Comparison of ENCODE assay signal across 9 cellular contexts in the genomic region with DNA sequence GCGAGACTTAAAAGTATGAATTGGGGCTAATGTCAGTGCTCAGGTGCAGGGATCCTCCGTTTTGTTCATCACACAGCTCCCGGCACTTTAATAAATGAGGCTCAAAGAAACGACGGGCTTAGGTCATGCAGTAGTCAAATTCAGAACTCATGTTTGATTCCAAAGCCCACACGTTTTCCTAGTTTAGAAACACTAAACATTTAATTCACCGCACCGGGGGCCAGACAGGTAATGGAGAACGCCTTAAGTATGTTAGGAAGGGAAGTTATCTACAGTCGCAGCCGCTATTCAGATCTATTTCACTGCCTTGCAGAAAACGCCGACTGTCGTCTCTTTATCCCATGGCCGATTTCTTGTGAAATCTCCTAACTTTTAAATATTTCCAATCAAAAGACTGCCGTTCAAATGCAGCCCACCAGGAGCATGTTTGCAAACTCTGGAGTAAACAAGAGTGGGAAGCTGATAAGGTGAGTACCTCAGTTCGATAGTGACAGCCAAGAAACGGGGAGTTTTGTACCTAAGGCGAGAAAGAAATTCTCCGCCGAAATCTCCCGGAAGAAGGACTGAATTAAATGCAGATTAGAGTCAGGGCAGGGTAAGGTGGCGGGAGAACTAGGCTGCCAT. TPM values are rescaled to one million over a fixed set of nuclear protein-coding genes. Genes with fewer than 3 reads are reported as not detected.
A peak's percentile ranks its signal among the peaks of the same experiment; 100 is the strongest.
DNase-seq lines count a peak whose midpoint lies in the region; ATAC-seq and TF ChIP-seq lines count a peak whose summit lies in the region.
"Had no signal": no experiment of that assay in that cellular context is flagged by ENCODE, and none has a peak within 500 bp of the region (broad histone marks: within the 10 kb centered on the region; RNA-seq: fewer than 3 reads in every experiment).

No MANE protein-coding gene starts in this region.

- H3K4me3 Mint-ChIP-seq in Calu3 (ENCODE audit: low read depth, unreplicated experiment) (peak overlapping the region; percentile 94), endothelial cell (ENCODE audit: unreplicated experiment) (peak overlapping the region; percentile 99)

- H3K27ac ChIP-seq in PC-3 (ENCODE audit: low read length) (peak overlapping the region; percentile 64), osteoblast (ENCODE audit: low read depth, low read length) (peak overlapping the region; percentile 92)

- H3K9me2 ChIP-seq in PC-3 (replicated peaks; ENCODE audit: low read length): no peaks in the 10 kb centered on the region

- intact Hi-C loops in Calu3 (cut with micrococcal nuclease; ENCODE audit: unreplicated experiment): no loop called here
- intact Hi-C loops in PC-3 (cut with micrococcal nuclease): loop anchor here (5.0 kb wide), 1 partner anchor 88 kb away; no protein-coding TSS in a partner anchor

- H3K36me3 ChIP-seq in PC-3 (ENCODE audit: low read depth, low read length) (no peaks in the 10 kb centered on the region), osteoblast (ENCODE audit: insufficient read depth, low read length) (no peaks in the 10 kb centered on the region)

- DNase-seq in Calu3 (no peak), PC-3 (no peak), endothelial cell (ENCODE audit: low spot score) (no peak), osteoblast (ENCODE audit: insufficient read length, low spot score, missing footprints) (no peak), AG20443 (ENCODE audit: low spot score) (no peak), retina (no peak), NCI-H1092 treated with DMSO at 0.1 percent for 48 hours (lab: John Stamatoyannopoulos, UW) (no peak), HCEC 1CT (no peak)

- H3K27ac Mint-ChIP-seq in Calu3 (ENCODE audit: unreplicated experiment): peak overlapping the region; percentile 94
- H3K27ac Mint-ChIP-seq in endothelial cell (ENCODE audit: unreplicated experiment): peak overlapping the region; percentile 100

- H3K9me3 ChIP-seq in PC-3 (ENCODE audit: low read length) (no peaks in the 10 kb centered on the region), osteoblast (ENCODE audit: low read depth, low read length) (no peaks in the 10 kb centered on the region)

- H3K4me1 Mint-ChIP-seq in Calu3 (ENCODE audit: low read depth, unreplicated experiment) (peaks cover 8% of the 10 kb centered on the region), endothelial cell (ENCODE audit: unreplicated experiment) (peaks cover 15% of the 10 kb centered on the region)

- H2AFZ ChIP-seq in PC-3 (ENCODE audit: low read length): peak overlapping the region; percentile 92
- H2AFZ ChIP-seq in osteoblast (ENCODE audit: low read length): peak overlapping the region; percentile 99

- H3K4me2 ChIP-seq in PC-3 (ENCODE audit: low read length): peak overlapping the region; percentile 98
- H3K4me2 ChIP-seq in osteoblast (ENCODE audit: insufficient read depth, low read length): peak overlapping the region; percentile 86

- POLR2A ChIA-PET in PC-3 (lab: Charles Lee; ENCODE audit: unreplicated experiment): interaction anchor here (0.6 kb wide), 1 partner anchor 11 kb away, joined by 5 read pairs; no protein-coding TSS in a partner anchor

- peaks cover 19% of the 10 kb centered on the region for H3K36me3 Mint-ChIP-seq in Calu3 (ENCODE audit: insufficient read depth, unreplicated experiment)
- H3K36me3 Mint-ChIP-seq in endothelial cell (ENCODE audit: low read depth, unreplicated experiment): no peaks in the 10 kb centered on the region

- H3K27me3 Mint-ChIP-seq in Calu3 (ENCODE audit: unreplicated experiment) (no peaks in the 10 kb centered on the region), endothelial cell (ENCODE audit: unreplicated experiment) (peaks cover 3% of the 10 kb centered on the region)

- H3K9ac ChIP-seq in PC-3 (ENCODE audit: low read length): peak overlapping the region; percentile 82

- H3K9me3 Mint-ChIP-seq in Calu3 (ENCODE audit: low read depth, unreplicated experiment): no peaks in the 10 kb centered on the region
- no peaks in the 10 kb centered on the region for H3K9me3 Mint-ChIP-seq in endothelial cell (ENCODE audit: unreplicated experiment)

- H3K4me1 ChIP-seq in PC-3 (ENCODE audit: insufficient read depth, low read length) (peaks cover 7% of the 10 kb centered on the region), osteoblast (ENCODE audit: insufficient read depth, low read length) (peaks cover 6% of the 10 kb centered on the region)

- no peaks in the 10 kb centered on the region for H3K27me3 ChIP-seq in PC-3 (ENCODE audit: low read length)
- peaks cover 8% of the 10 kb centered on the region for H3K27me3 ChIP-seq in osteoblast (ENCODE audit: insufficient read depth, low read length)

- CTCF ChIA-PET in Calu3 (lab: Charles Lee) (interaction anchor here (0.5 to 1.5 kb wide), 4 partner anchors 11 to 929 kb away, joined by 3 to 9 read pairs (median 4); no protein-coding TSS in a partner anchor), PC-3 (lab: Charles Lee) (no interaction called here)

- H3K79me2 ChIP-seq in PC-3 (ENCODE audit: low read length) (peaks cover 10% of the 10 kb centered on the region; the same call in 1 of the 2 replicates), osteoblast (ENCODE audit: insufficient read depth, low read length) (peaks cover 19% of the 10 kb centered on the region)

- H3F3A ChIP-seq in PC-3 (ENCODE audit: low read length, unreplicated experiment): no peaks in the 10 kb centered on the region

- no peaks in the 10 kb centered on the region for H4K20me1 ChIP-seq in PC-3 (ENCODE audit: low read length)
- H4K20me1 ChIP-seq in osteoblast (ENCODE audit: insufficient read depth, low read length): no peaks in the 10 kb centered on the region

- H3K4me3 ChIP-seq in PC-3 (ENCODE audit: low read length) (peak overlapping the region; percentile 93), osteoblast (ENCODE audit: insufficient read depth, low read length) (peak overlapping the region; percentile 89)

- TF ChIP-seq CTCF in Calu3 (IDR thresholded peaks at IDR 0.05; ENCODE audit: unreplicated experiment) (no peak), PC-3 (conservative IDR thresholded peaks at IDR 0.05; ENCODE audit: low read depth, low read length) (no peak), endothelial cell (IDR thresholded peaks at IDR 0.05; ENCODE audit: unreplicated experiment) (no peak), osteoblast (IDR thresholded peaks at IDR 0.05; ENCODE audit: extremely low read depth, low read depth, low read length) (no peak)

- no peak for ATAC-seq in PC-3

- BruUV-seq in Calu3 (replicated peaks; lab: Mats Ljungman, UMichigan): TSS peak; percentile 98
- BruUV-seq in PC-3 (replicated peaks; lab: Mats Ljungman, UMichigan): TSS peak; percentile 98

RNA-seq across cellular contexts. Expression of a gene that starts 0.6 kb away (rescaled TPM):
- 0.34 TPM in 1 of 2 replicates, not detected in the other for total RNA-seq in Calu3 (2022)
- total RNA-seq in PC-3 (2014; rRNA removed): 0.11 TPM in 1 of 2 replicates, not detected in the other
- total RNA-seq in endothelial cell (ENCODE audit: unreplicated experiment): not detected
- total RNA-seq in osteoblast: under 0.01 TPM in 1 of 2 replicates, not detected in the other
- total RNA-seq: HT1080 had no signal

RNA-seq across cellular contexts. Expression of a gene that starts 0.6 kb away (rescaled TPM):
- 22.4 and 23.0 TPM in 2 replicates for total RNA-seq in Calu3 (2022)
- 7.5 and 18.7 TPM in 2 replicates for total RNA-seq in PC-3 (2014; rRNA removed)
- total RNA-seq in endothelial cell (ENCODE audit: unreplicated experiment): 17.0 TPM
- total RNA-seq in osteoblast: 35.7 and 38.0 TPM in 2 replicates

RNA-seq across cellular contexts. Expression of a gene that starts 30.9 kb away (rescaled TPM):
- total RNA-seq in Calu3 (2022) (0.61 TPM in 1 of 2 replicates, not detected in the other), PC-3 (2014; rRNA removed) (0.11 TPM in 1 of 2 replicates, not detected in the other), endothelial cell (ENCODE audit: unreplicated experiment) (not detected), osteoblast (not detected in 2 replicates)
